Comparison of ENCODE assay signal across 8 cellular contexts in the genomic region with DNA sequence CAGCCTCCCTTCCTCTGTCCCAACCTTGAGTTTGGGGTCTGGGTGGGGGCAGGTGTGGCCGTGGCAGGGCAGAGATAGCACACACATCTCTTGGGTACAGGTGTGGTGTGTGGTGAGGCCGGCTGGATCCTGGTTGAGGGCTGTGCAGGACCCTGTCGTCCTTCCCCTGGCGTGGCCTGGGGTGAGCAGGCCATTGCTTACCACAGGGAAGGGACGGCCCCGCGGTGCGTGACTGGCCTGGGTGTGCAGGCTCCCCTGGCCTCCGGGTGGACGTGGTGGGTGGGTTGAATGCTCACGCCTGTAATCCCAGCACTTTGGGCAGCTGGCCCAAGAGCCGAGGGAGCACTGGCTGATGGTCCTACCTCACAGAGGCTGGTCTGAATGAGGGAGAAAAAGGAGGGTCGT. TPM values are rescaled to one million over a fixed set of nuclear protein-coding genes. Genes with fewer than 3 reads are reported as not detected.
DNase-seq lines count a peak whose midpoint lies in the region; ATAC-seq and TF ChIP-seq lines count a peak whose summit lies in the region.

No MANE protein-coding gene starts in this region.

- H3K4me1 Mint-ChIP-seq in activated naive CD4-positive, alpha-beta T cell treated with anti-CD3 and anti-CD28 coated beads, Interleukin-2, amount 10 ng/mL, durations not matched to agents 7 days and 5 days = peaks cover 41% of the 10 kb centered on the region
- H3K4me1 Mint-ChIP-seq in central memory CD8-positive, alpha-beta T cell = peaks cover 25% of the 10 kb centered on the region
- H3K4me1 Mint-ChIP-seq in mesothelial cell of epicardium = peaks cover 16% of the 10 kb centered on the region

- peak overlapping the region; percentile 63 to 70 for H3K4me3 ChIP-seq in vagina

- peaks cover 4% of the 10 kb centered on the region for H3K36me3 Mint-ChIP-seq in activated naive CD4-positive, alpha-beta T cell treated with anti-CD3 and anti-CD28 coated beads, Interleukin-2, amount 10 ng/mL, durations not matched to agents 7 days and 5 days
- no peaks in the 10 kb centered on the region for H3K36me3 Mint-ChIP-seq in activated naive CD4-positive, alpha-beta T cell treated with anti-CD3 and anti-CD28 coated beads, Interleukin-2, amount 50 U/mL, for 72 hours
- H3K36me3 Mint-ChIP-seq in central memory CD8-positive, alpha-beta T cell (ENCODE audit: insufficient read depth) = peaks cover 7% of the 10 kb centered on the region
- H3K36me3 Mint-ChIP-seq in mesothelial cell of epicardium = no peaks in the 10 kb centered on the region

- H3K36me3 ChIP-seq in vagina = no peaks in the 10 kb centered on the region

- TF ChIP-seq POLR2A in vagina (IDR thresholded peaks at IDR 0.05) = no peak

- ATAC-seq in activated naive CD4-positive, alpha-beta T cell treated with anti-CD3 and anti-CD28 coated beads, Interleukin-2, amount 50 U/mL, for 72 hours = no peak
- no peak for ATAC-seq in central memory CD8-positive, alpha-beta T cell (replicated peaks; ENCODE audit: extremely low read depth, poor library complexity, severe bottlenecking)

- H3K4me1 ChIP-seq in vagina = peaks cover 44% of the 10 kb centered on the region

- H3K27me3 ChIP-seq in vagina = no peaks in the 10 kb centered on the region

- H3K9me3 Mint-ChIP-seq in activated naive CD4-positive, alpha-beta T cell treated with anti-CD3 and anti-CD28 coated beads, Interleukin-2, amount 10 ng/mL, durations not matched to agents 7 days and 5 days = no peaks in the 10 kb centered on the region
- H3K9me3 Mint-ChIP-seq in activated naive CD4-positive, alpha-beta T cell treated with anti-CD3 and anti-CD28 coated beads, Interleukin-2, amount 50 U/mL, for 72 hours = no peaks in the 10 kb centered on the region
- no peaks in the 10 kb centered on the region for H3K9me3 Mint-ChIP-seq in central memory CD8-positive, alpha-beta T cell
- H3K9me3 Mint-ChIP-seq in mesothelial cell of epicardium = no peaks in the 10 kb centered on the region

- CTCF ChIA-PET in activated naive CD4-positive, alpha-beta T cell treated with anti-CD3 and anti-CD28 coated beads, Interleukin-2, amount 10 ng/mL, durations not matched to agents 7 days and 5 days (lab: Charles Lee) = no interaction called here

- peak overlapping the region; percentile 82 for H3K4me3 Mint-ChIP-seq in activated naive CD4-positive, alpha-beta T cell treated with anti-CD3 and anti-CD28 coated beads, Interleukin-2, amount 10 ng/mL, durations not matched to agents 7 days and 5 days
- peak overlapping the region; percentile 75 for H3K4me3 Mint-ChIP-seq in central memory CD8-positive, alpha-beta T cell
- peak overlapping the region; percentile 69 for H3K4me3 Mint-ChIP-seq in mesothelial cell of epicardium

- peaks cover 21% of the 10 kb centered on the region for H3K27me3 Mint-ChIP-seq in activated naive CD4-positive, alpha-beta T cell treated with anti-CD3 and anti-CD28 coated beads, Interleukin-2, amount 10 ng/mL, durations not matched to agents 7 days and 5 days
- H3K27me3 Mint-ChIP-seq in central memory CD8-positive, alpha-beta T cell = no peaks in the 10 kb centered on the region
- peaks cover 31% of the 10 kb centered on the region for H3K27me3 Mint-ChIP-seq in mesothelial cell of epicardium (ENCODE audit: low read depth)

- no peaks in the 10 kb centered on the region for H3K9me3 ChIP-seq in vagina

- intact Hi-C loops in vagina (cut with DNase I) = no loop called here

- H3K27ac Mint-ChIP-seq in activated naive CD4-positive, alpha-beta T cell treated with anti-CD3 and anti-CD28 coated beads, Interleukin-2, amount 10 ng/mL, durations not matched to agents 7 days and 5 days = no peak overlapping the region
- H3K27ac Mint-ChIP-seq in activated naive CD4-positive, alpha-beta T cell treated with anti-CD3 and anti-CD28 coated beads, Interleukin-2, amount 50 U/mL, for 72 hours = peak overlapping the region in 1 of 2 donors; percentile 56
- H3K27ac Mint-ChIP-seq in central memory CD8-positive, alpha-beta T cell (ENCODE audit: low read depth) = no peak overlapping the region
- H3K27ac Mint-ChIP-seq in mesothelial cell of epicardium = no peak overlapping the region

- TF ChIP-seq CTCF in mesothelial cell of epicardium (IDR thresholded peaks at IDR 0.05; ENCODE audit: unreplicated experiment) (no peak), vagina (IDR thresholded peaks at IDR 0.05) (no peak)

- no peak for DNase-seq in activated naive CD4-positive, alpha-beta T cell treated with anti-CD3 and anti-CD28 coated beads, Interleukin-2, amount 10 ng/mL, durations not matched to agents 7 days and 5 days
- DNase-seq in activated naive CD4-positive, alpha-beta T cell treated with anti-CD3 and anti-CD28 coated beads, Interleukin-2, amount 50 U/mL, for 72 hours (ENCODE audit: low spot score in 2 of 2) = no peak
- DNase-seq in central memory CD8-positive, alpha-beta T cell (ENCODE audit: low spot score in 2 of 2) = no peak
- DNase-seq in mesothelial cell of epicardium (ENCODE audit: low spot score in 2 of 2, unreplicated experiment in 2 of 2) = no peak
- no peak for DNase-seq in vagina (ENCODE audit: extremely low spot score in 2 of 2)
- DNase-seq in stimulated activated CD8-positive, alpha-beta memory T cell treated with anti-CD3 and anti-CD28 coated beads, Interleukin-4, amount 100 ng/mL, for 48 hours = no peak
- DNase-seq in NCI-H2171 (lab: John Stamatoyannopoulos, UW) = no peak
- no peak for DNase-seq in T1000 (lab: John Stamatoyannopoulos, UW)

- peak overlapping the region; percentile 64 for H3K27ac ChIP-seq in vagina

RNA-seq across cellular contexts. Expression of gene ARRDC1, which starts 1.2 kb away (rescaled TPM):
- 10 to 100 TPM; 34.4 to 40.9 TPM for total RNA-seq in activated naive CD4-positive, alpha-beta T cell treated with anti-CD3 and anti-CD28 coated beads, Interleukin-2, amount 50 U/mL, for 72 hours
- total RNA-seq in mesothelial cell of epicardium (36.5 to 40.5 TPM (median 39.1 TPM) in 3 replicates), vagina (114 TPM)

RNA-seq across cellular contexts. Expression of gene EHMT1, which starts 12.1 kb away (rescaled TPM):
- total RNA-seq in activated naive CD4-positive, alpha-beta T cell treated with anti-CD3 and anti-CD28 coated beads, Interleukin-2, amount 50 U/mL, for 72 hours = 10 to 100 TPM; 80.4 to 85.0 TPM
- total RNA-seq in mesothelial cell of epicardium (133 to 147 TPM (median 136 TPM) in 3 replicates), vagina (65.8 TPM)

RNA-seq across cellular contexts. Expression of gene ZMYND19, which starts 16.4 kb away (rescaled TPM):
- total RNA-seq in activated naive CD4-positive, alpha-beta T cell treated with anti-CD3 and anti-CD28 coated beads, Interleukin-2, amount 50 U/mL, for 72 hours = 10 to 100 TPM; 32.9 to 63.5 TPM
- total RNA-seq in mesothelial cell of epicardium (31.1 to 33.2 TPM (median 31.9 TPM) in 3 replicates), vagina (10.3 TPM)

RNA-seq across cellular contexts. Expression of gene DPH7, which starts 28.0 kb away (rescaled TPM):
- 10 to 100 TPM; 30.1 to 64.7 TPM for total RNA-seq in activated naive CD4-positive, alpha-beta T cell treated with anti-CD3 and anti-CD28 coated beads, Interleukin-2, amount 50 U/mL, for 72 hours
- total RNA-seq in mesothelial cell of epicardium (55.0 to 59.4 TPM (median 56.1 TPM) in 3 replicates), vagina (32.9 TPM)

RNA-seq across cellular contexts. Expression of gene MRPL41, which starts 55.1 kb away (rescaled TPM):
- 10 to 100 TPM; 21.2 to 31.6 TPM for total RNA-seq in activated naive CD4-positive, alpha-beta T cell treated with anti-CD3 and anti-CD28 coated beads, Interleukin-2, amount 50 U/mL, for 72 hours
- total RNA-seq in mesothelial cell of epicardium = 22.7 to 26.6 TPM (median 26.2 TPM) in 3 replicates
- 83.7 TPM for total RNA-seq in vagina
